ENCODE assay signal across 8 cellular contexts in genomic region chr17:44110011-44110686, GRCh38. TPM values are rescaled to one million over a fixed set of nuclear protein-coding genes. Genes with fewer than 3 reads are reported as not detected.
DNase-seq lines count a peak whose midpoint lies in the region; ATAC-seq and TF ChIP-seq lines count a peak whose summit lies in the region.

No MANE protein-coding gene starts in this region.

- DNase-seq in HFF-Myc (ENCODE audit: extremely low read depth, low read depth), result no peak
- no peak for DNase-seq in activated naive CD8-positive, alpha-beta T cell treated with anti-CD3 and anti-CD28 coated beads, Interleukin-2, amount 10 ng/mL, durations not matched to agents 7 days and 5 days
- peak in 2 of 49 donors; percentile 19 to 40 for DNase-seq in substantia nigra (lab: John Stamatoyannopoulos, UW)
- DNase-seq in activated CD4-positive, alpha-beta memory T cell treated with anti-CD3 and anti-CD28 coated beads for 36 hours, result no peak
- DNase-seq in NCI-H1436 treated with DMSO at 0.1 percent for 48 hours (lab: John Stamatoyannopoulos, UW), result no peak
- DNase-seq in NCI-H2227 (lab: John Stamatoyannopoulos, UW; ENCODE audit: unreplicated experiment), result no peak

- no peak for ATAC-seq in activated naive CD8-positive, alpha-beta T cell treated with anti-CD3 and anti-CD28 coated beads, Interleukin-2, amount 10 ng/mL, durations not matched to agents 7 days and 5 days (ENCODE audit: low read depth)
- no peak for ATAC-seq in GM19463 (IDR thresholded peaks at IDR 0.05; ENCODE audit: unreplicated experiment)

- TF ChIP-seq CTCF in HFF-Myc (IDR thresholded peaks at IDR 0.05; ENCODE audit: low read depth, low read length, missing control alignments), result no peak

- no peaks in the 10 kb centered on the region for H3K9me3 Mint-ChIP-seq in activated naive CD8-positive, alpha-beta T cell treated with anti-CD3 and anti-CD28 coated beads, Interleukin-2, amount 10 ng/mL, durations not matched to agents 7 days and 5 days
- H3K9me3 Mint-ChIP-seq in activated CD4-positive, alpha-beta memory T cell treated with anti-CD3 and anti-CD28 coated beads for 36 hours, result no peaks in the 10 kb centered on the region

- POLR2A ChIA-PET in activated naive CD8-positive, alpha-beta T cell treated with anti-CD3 and anti-CD28 coated beads, Interleukin-2, amount 10 ng/mL, durations not matched to agents 7 days and 5 days (lab: Charles Lee), result interaction anchor here (0.8 to 1.0 kb wide), 2 partner anchors 10 to 12 kb away, joined by 3 read pairs; no protein-coding TSS in a partner anchor
- POLR2A ChIA-PET in activated CD4-positive, alpha-beta memory T cell treated with anti-CD3 and anti-CD28 coated beads for 36 hours (lab: Charles Lee), result no interaction called here

- intact Hi-C loops in activated CD4-positive, alpha-beta memory T cell treated with anti-CD3 and anti-CD28 coated beads for 36 hours (cut with micrococcal nuclease), result no loop called here

- H3K27ac ChIP-seq in layer of hippocampus (ENCODE audit: low read depth, low read length), result peak overlapping the region; percentile 95
- H3K27ac ChIP-seq in substantia nigra (ENCODE audit: low read depth, low read length, poor library complexity, severe bottlenecking), result peak overlapping the region; percentile 87

- peak overlapping the region; percentile 31 for H3K4me3 ChIP-seq in HFF-Myc (replicated peaks; ENCODE audit: low read depth, low read length)

- CTCF ChIA-PET in activated CD4-positive, alpha-beta memory T cell treated with anti-CD3 and anti-CD28 coated beads for 36 hours (lab: Charles Lee), result no interaction called here

- H3K4me1 Mint-ChIP-seq in activated naive CD8-positive, alpha-beta T cell treated with anti-CD3 and anti-CD28 coated beads, Interleukin-2, amount 10 ng/mL, durations not matched to agents 7 days and 5 days, result peaks cover 18% of the 10 kb centered on the region
- peaks cover 15% of the 10 kb centered on the region for H3K4me1 Mint-ChIP-seq in activated CD4-positive, alpha-beta memory T cell treated with anti-CD3 and anti-CD28 coated beads for 36 hours (ENCODE audit: low read depth)

- peaks cover 1% of the 10 kb centered on the region for H3K36me3 Mint-ChIP-seq in activated naive CD8-positive, alpha-beta T cell treated with anti-CD3 and anti-CD28 coated beads, Interleukin-2, amount 10 ng/mL, durations not matched to agents 7 days and 5 days
- H3K36me3 Mint-ChIP-seq in activated CD4-positive, alpha-beta memory T cell treated with anti-CD3 and anti-CD28 coated beads for 36 hours, result no peaks in the 10 kb centered on the region

- H3K27me3 Mint-ChIP-seq in activated naive CD8-positive, alpha-beta T cell treated with anti-CD3 and anti-CD28 coated beads, Interleukin-2, amount 10 ng/mL, durations not matched to agents 7 days and 5 days, result no peaks in the 10 kb centered on the region
- no peaks in the 10 kb centered on the region for H3K27me3 Mint-ChIP-seq in activated CD4-positive, alpha-beta memory T cell treated with anti-CD3 and anti-CD28 coated beads for 36 hours

- H3K27me3 ChIP-seq in layer of hippocampus (ENCODE audit: control insufficient read depth, insufficient read depth, low read length), result no peaks in the 10 kb centered on the region

- H3K27ac Mint-ChIP-seq in activated naive CD8-positive, alpha-beta T cell treated with anti-CD3 and anti-CD28 coated beads, Interleukin-2, amount 10 ng/mL, durations not matched to agents 7 days and 5 days, result peak overlapping the region; percentile 34
- no peak overlapping the region for H3K27ac Mint-ChIP-seq in activated CD4-positive, alpha-beta memory T cell treated with anti-CD3 and anti-CD28 coated beads for 36 hours

- peak overlapping the region; percentile 76 for H3K4me3 Mint-ChIP-seq in activated naive CD8-positive, alpha-beta T cell treated with anti-CD3 and anti-CD28 coated beads, Interleukin-2, amount 10 ng/mL, durations not matched to agents 7 days and 5 days
- H3K4me3 Mint-ChIP-seq in activated CD4-positive, alpha-beta memory T cell treated with anti-CD3 and anti-CD28 coated beads for 36 hours, result no peak overlapping the region

RNA-seq across cellular contexts. Expression of gene HDAC5, which starts 13.3 kb away (rescaled TPM):
- total RNA-seq in activated naive CD8-positive, alpha-beta T cell treated with anti-CD3 and anti-CD28 coated beads, Interleukin-2, amount 10 ng/mL, durations not matched to agents 7 days and 5 days, result 10 to 100 TPM; 46.2 to 48.4 TPM
- 10 to 100 TPM; 18.0 to 19.0 TPM for total RNA-seq in activated CD4-positive, alpha-beta memory T cell treated with anti-CD3 and anti-CD28 coated beads for 36 hours

RNA-seq across cellular contexts. Expression of gene HROB, which starts 31.6 kb away (rescaled TPM):
- total RNA-seq in activated naive CD8-positive, alpha-beta T cell treated with anti-CD3 and anti-CD28 coated beads, Interleukin-2, amount 10 ng/mL, durations not matched to agents 7 days and 5 days, result 10 to 100 TPM; 13.2 to 14.3 TPM
- 10 to 100 TPM; 17.9 to 19.8 TPM for total RNA-seq in activated CD4-positive, alpha-beta memory T cell treated with anti-CD3 and anti-CD28 coated beads for 36 hours

RNA-seq across cellular contexts. Expression of gene G6PC3, which starts 39.6 kb away (rescaled TPM):
- 10 to 100 TPM; 18.7 to 18.8 TPM for total RNA-seq in activated naive CD8-positive, alpha-beta T cell treated with anti-CD3 and anti-CD28 coated beads, Interleukin-2, amount 10 ng/mL, durations not matched to agents 7 days and 5 days
- 10 to 100 TPM; 20.7 to 21.9 TPM for total RNA-seq in activated CD4-positive, alpha-beta memory T cell treated with anti-CD3 and anti-CD28 coated beads for 36 hours

RNA-seq across cellular contexts. Expression of gene LSM12, which starts 43.7 kb away (rescaled TPM):
- 10 to 100 TPM; 46.9 to 51.4 TPM for total RNA-seq in activated naive CD8-positive, alpha-beta T cell treated with anti-CD3 and anti-CD28 coated beads, Interleukin-2, amount 10 ng/mL, durations not matched to agents 7 days and 5 days
- 10 to 100 TPM; 76.8 to 81.8 TPM for total RNA-seq in activated CD4-positive, alpha-beta memory T cell treated with anti-CD3 and anti-CD28 coated beads for 36 hours
